ENCODE assay signal across 13 cellular contexts in genomic region chr2:212254331-212254730, GRCh38.
"Had no signal": no experiment of that assay in that cellular context is flagged by ENCODE, and none has a peak within 500 bp of the region (broad histone marks: within the 10 kb centered on the region; RNA-seq: fewer than 3 reads in every experiment).

No MANE protein-coding gene starts in this region.

- H3K4me1 ChIP-seq: body of pancreas, upper lobe of left lung had no signal

- H3K9me3 Mint-ChIP-seq: activated naive CD4-positive, alpha-beta T cell treated with anti-CD3 and anti-CD28 coated beads, Interleukin-2, amount 50 U/mL, for 24 hours; natural killer cell treated with Interleukin-12 subunit alpha and Interleukin-12 subunit beta and Interleukin-15 and Interleukin-18, amount 100 ng/mL, for 72 hours; stimulated activated naive CD8-positive, alpha-beta T cell treated with anti-CD3 and anti-CD28 coated beads, Interleukin-15, Interleukin-2, amounts not matched to agents 100 ng/mL and 50 ng/mL, for 24 hours had no signal

- H3K4me1 Mint-ChIP-seq: activated naive CD4-positive, alpha-beta T cell treated with anti-CD3 and anti-CD28 coated beads, Interleukin-2, amount 50 U/mL, for 24 hours; central memory CD8-positive, alpha-beta T cell had no signal

- H3K36me3 Mint-ChIP-seq: activated naive CD4-positive, alpha-beta T cell treated with anti-CD3 and anti-CD28 coated beads, Interleukin-2, amount 50 U/mL, for 24 hours; natural killer cell treated with Interleukin-12 subunit alpha and Interleukin-12 subunit beta and Interleukin-15 and Interleukin-18, amount 100 ng/mL, for 72 hours had no signal

- DNase-seq: activated CD4-positive, alpha-beta T cell treated with anti-CD3 and anti-CD28 coated beads, Interleukin-2, amount 50 U/mL, for 4 hours; activated T-cell treated with anti-CD3 and anti-CD28 coated beads, Interleukin-2, amount 50 U/mL, for 1 hour; body of pancreas; effector memory CD4-positive, alpha-beta T cell; hypothalamus; left cardiac atrium; stimulated activated CD4-positive, alpha-beta T cell treated with anti-CD3 and anti-CD28 coated beads, Interleukin-4, amount 100 ng/mL, for 1 hour; upper lobe of left lung had no signal

- H3K27me3 ChIP-seq: body of pancreas, upper lobe of left lung had no signal

- H3K27ac ChIP-seq: body of pancreas, epithelial cell of prostate, upper lobe of left lung had no signal

- H3K27ac Mint-ChIP-seq: activated naive CD4-positive, alpha-beta T cell treated with anti-CD3 and anti-CD28 coated beads, Interleukin-2, amount 50 U/mL, for 24 hours; natural killer cell treated with Interleukin-12 subunit alpha and Interleukin-12 subunit beta and Interleukin-15 and Interleukin-18, amount 100 ng/mL, for 72 hours; stimulated activated naive CD8-positive, alpha-beta T cell treated with anti-CD3 and anti-CD28 coated beads, Interleukin-15, Interleukin-2, amounts not matched to agents 100 ng/mL and 50 ng/mL, for 24 hours had no signal

- H3K4me3 Mint-ChIP-seq: activated naive CD4-positive, alpha-beta T cell treated with anti-CD3 and anti-CD28 coated beads, Interleukin-2, amount 50 U/mL, for 24 hours; central memory CD8-positive, alpha-beta T cell; natural killer cell treated with Interleukin-12 subunit alpha and Interleukin-12 subunit beta and Interleukin-15 and Interleukin-18, amount 100 ng/mL, for 72 hours; stimulated activated naive CD8-positive, alpha-beta T cell treated with anti-CD3 and anti-CD28 coated beads, Interleukin-15, Interleukin-2, amounts not matched to agents 100 ng/mL and 50 ng/mL, for 24 hours had no signal

- H3K4me3 ChIP-seq: body of pancreas, upper lobe of left lung had no signal

- H3K27me3 Mint-ChIP-seq: activated naive CD4-positive, alpha-beta T cell treated with anti-CD3 and anti-CD28 coated beads, Interleukin-2, amount 50 U/mL, for 24 hours; central memory CD8-positive, alpha-beta T cell; natural killer cell treated with Interleukin-12 subunit alpha and Interleukin-12 subunit beta and Interleukin-15 and Interleukin-18, amount 100 ng/mL, for 72 hours; stimulated activated naive CD8-positive, alpha-beta T cell treated with anti-CD3 and anti-CD28 coated beads, Interleukin-15, Interleukin-2, amounts not matched to agents 100 ng/mL and 50 ng/mL, for 24 hours had no signal

- H3K9me3 ChIP-seq: body of pancreas, upper lobe of left lung had no signal

- ATAC-seq: body of pancreas; left cardiac atrium; natural killer cell treated with Interleukin-12 subunit alpha and Interleukin-12 subunit beta and Interleukin-15 and Interleukin-18, amount 100 ng/mL, for 72 hours had no signal

- H3K36me3 ChIP-seq: upper lobe of left lung had no signal
